9 cellular contexts compared by ENCODE assay signal in the genomic region with DNA sequence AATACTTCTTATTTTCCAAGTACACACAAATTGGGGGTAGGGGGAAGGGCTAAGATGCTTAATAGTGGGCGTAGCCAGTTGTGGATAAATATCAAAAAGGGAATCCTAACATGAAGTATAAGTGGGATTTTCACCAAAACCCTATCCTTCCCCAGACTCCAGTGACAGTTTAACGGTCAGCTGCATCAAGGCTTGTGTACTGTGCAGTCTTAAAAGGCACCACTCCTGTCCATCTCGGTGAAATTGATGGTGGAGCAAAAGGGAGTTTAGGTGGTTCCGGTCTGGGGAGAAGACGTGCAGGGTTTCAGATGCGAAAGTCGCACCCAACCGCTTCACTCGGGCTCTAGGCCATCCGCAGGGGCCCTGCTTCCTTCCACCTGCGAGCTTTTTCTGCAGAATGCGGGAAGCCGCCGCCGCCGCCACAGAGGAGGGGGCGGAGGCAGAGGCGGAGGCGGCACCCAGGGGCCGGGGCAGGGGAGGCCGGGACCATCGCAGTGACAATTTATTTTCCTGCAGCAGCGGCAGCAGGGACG. TPM values are rescaled to one million over a fixed set of nuclear protein-coding genes. Genes with fewer than 3 reads are reported as not detected.
DNase-seq lines count a peak whose midpoint lies in the region; ATAC-seq, FAIRE-seq and TF ChIP-seq lines count a peak whose summit lies in the region.
"Had no signal": no experiment of that assay in that cellular context is flagged by ENCODE, and none has a peak within 500 bp of the region (broad histone marks: within the 10 kb centered on the region; RNA-seq: fewer than 3 reads in every experiment).

A gene (plus strand): TSS at position 492 of the 533 bp plus-strand sequence. CDS start 21,464 bp downstream, outside the sequence.

- peaks cover 0 to 3% (median 0%) of the 10 kb centered on the region in 5 experiments for H3K9me3 Mint-ChIP-seq in brain

- DNase-seq in DMS53 treated with DMSO at 0.1 percent for 48 hours (lab: John Stamatoyannopoulos, UW; ENCODE audit: unreplicated experiment): peak; percentile 64
- DNase-seq in T-helper 9 cell: peak; percentile 60
- DNase-seq in left colon: peak; percentile 55 to 80
- DNase-seq in stimulated activated CD4-positive, alpha-beta T cell treated with anti-CD3 and anti-CD28 coated beads, Interleukin-4, amount 100 ng/mL, for 1 hour: peak; percentile 78
- no peak for DNase-seq in RCC 7860 (ENCODE audit: low spot score)

- H3K4me3 Mint-ChIP-seq in brain: peak within 1 kb of the TSS; percentile 85 to 95 (median 91)

- peaks cover 51% of the 10 kb centered on the region for H3K4me1 Mint-ChIP-seq in brain

- peaks cover 26% of the 10 kb centered on the region for H3K27me3 Mint-ChIP-seq in brain

- no peak for FAIRE-seq in RCC 7860 (lab: Jason Lieb, UNC)
- FAIRE-seq: islet of Langerhans had no signal

- TF ChIP-seq CTCF in brain (conservative IDR thresholded peaks at IDR 0.05): no peak

- TF ChIP-seq RAD21 in Ishikawa (IDR thresholded peaks at IDR 0.05; ENCODE audit: low read depth): no peak

- peak within 1 kb of the TSS; percentile 65 to 97 (median 92) for H3K27ac Mint-ChIP-seq in brain

- H3K36me3 Mint-ChIP-seq in brain: no peaks in the 10 kb centered on the region

- ATAC-seq in GM21529 (IDR thresholded peaks at IDR 0.05; ENCODE audit: unreplicated experiment): peak; percentile 62
- ATAC-seq in left colon: peak; percentile 65

- intact Hi-C loops in left colon (cut with DNase I, micrococcal nuclease): no loop called here

- no peak for TF ChIP-seq EP300 in Ishikawa (IDR thresholded peaks at IDR 0.05; ENCODE audit: borderline replicate concordance)

TF ChIP-seq in Ishikawa, 13 proteins besides CTCF, POLR2A, EP300 and RAD21:
- TF ChIP-seq NFIC (IDR thresholded peaks at IDR 0.05): no peak
- TF ChIP-seq, protein P1, sequence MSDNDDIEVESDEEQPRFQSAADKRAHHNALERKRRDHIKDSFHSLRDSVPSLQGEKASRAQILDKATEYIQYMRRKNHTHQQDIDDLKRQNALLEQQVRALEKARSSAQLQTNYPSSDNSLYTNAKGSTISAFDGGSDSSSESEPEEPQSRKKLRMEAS (IDR thresholded peaks at IDR 0.05): no peak
- TF ChIP-seq EGR1 (IDR thresholded peaks at IDR 0.05): peak; percentile 80

RNA-seq across cellular contexts. Expression of the gene that starts here (rescaled TPM):
- 0.87 TPM for polyA plus RNA-seq in brain (ENCODE audit: insufficient read depth, low read depth, low replicate concordance)
- total RNA-seq in left colon: 10 to 100 TPM; 14.8 to 22.4 TPM
